In genomic region chr3:194675081-194675640, GRCh38 we compare ENCODE assay signal across 13 cellular contexts. TPM values are rescaled to one million over a fixed set of nuclear protein-coding genes. Genes with fewer than 3 reads are reported as not detected.
DNase-seq lines count a peak whose midpoint lies in the region; ATAC-seq and TF ChIP-seq lines count a peak whose summit lies in the region.
"Had no signal": no experiment of that assay in that cellular context is flagged by ENCODE, and none has a peak within 500 bp of the region (broad histone marks: within the 10 kb centered on the region; RNA-seq: fewer than 3 reads in every experiment).

No MANE protein-coding gene starts in this region.

- no peak overlapping the region for H2BK15ac ChIP-seq in neuronal stem cell (ENCODE audit: low read length)

- H2BK5ac ChIP-seq in neuronal stem cell (ENCODE audit: low read length): no peak overlapping the region

- H3K9me3 ChIP-seq in neuronal stem cell (replicated peaks in 1 of 2; ENCODE audit: control insufficient read depth in 2 of 2, insufficient read depth in 1 of 2, low read depth in 1 of 2, low read length in 2 of 2) (no peaks in the 10 kb centered on the region), colonic mucosa (no peaks in the 10 kb centered on the region)
- H3K9me3 ChIP-seq: body of pancreas, pancreas had no signal

- H4K91ac ChIP-seq in neuronal stem cell (ENCODE audit: low read depth, low read length, poor library complexity): peak overlapping the region; percentile 32

- WGBS in neuronal stem cell (ENCODE audit: extremely low coverage in 2 of 2, insufficient read length in 2 of 2, insufficient replicate concordance in 1 of 2), 2 donors: no CpG with 5 or more reads among the region's 12 CpGs

- H2AK5ac ChIP-seq in neuronal stem cell (ENCODE audit: low read depth, low read length): no peak overlapping the region

- peak overlapping the region; percentile 51 for H3K4me3 Mint-ChIP-seq in activated T-helper 2 cell treated with anti-CD3 and anti-CD28 coated beads, Interferon-gamma antibody, Interleukin-2, Interleukin-4, amounts not matched to agents 10 μg/mL and 5 μg/mL and 100 μg/mL, durations not matched to agents 14 hours and 24 hours and 36 hours (ENCODE audit: low read depth)
- peak overlapping the region; percentile 97 for H3K4me3 Mint-ChIP-seq in stimulated activated effector memory CD8-positive, alpha-beta T cell treated with anti-CD3 and anti-CD28 coated beads, Interleukin-12 subunit alpha, Interleukin-12 subunit beta, amount 100 ng/mL, for 72 hours
- H3K4me3 Mint-ChIP-seq: stimulated activated naive B cell treated with anti-CD40 and anti-IgM and Interleukin-4, amounts not matched to agents 10 μg/mL and 1 μg/mL and 100 μg/mL, for 72 hours had no signal

- no peak for TF ChIP-seq CTCF in colonic mucosa (IDR thresholded peaks at IDR 0.05)

- peaks cover 7% of the 10 kb centered on the region for H3K36me3 Mint-ChIP-seq in activated T-helper 2 cell treated with anti-CD3 and anti-CD28 coated beads, Interferon-gamma antibody, Interleukin-2, Interleukin-4, amounts not matched to agents 10 μg/mL and 5 μg/mL and 100 μg/mL, durations not matched to agents 14 hours and 24 hours and 36 hours (ENCODE audit: low read depth)
- H3K36me3 Mint-ChIP-seq in stimulated activated effector memory CD8-positive, alpha-beta T cell treated with anti-CD3 and anti-CD28 coated beads, Interleukin-12 subunit alpha, Interleukin-12 subunit beta, amount 100 ng/mL, for 72 hours: peaks cover 18% of the 10 kb centered on the region

- peaks cover 0 to 10% (median 0%) of the 10 kb centered on the region in 3 experiments for H3K27me3 ChIP-seq in neuronal stem cell (ENCODE audit: control insufficient read depth in 3 of 3, insufficient read depth in 3 of 3, low read depth in 1 of 3, low read length in 3 of 3)
- no peaks in the 10 kb centered on the region for H3K27me3 ChIP-seq in colonic mucosa
- H3K27me3 ChIP-seq: body of pancreas had no signal

- H3K18ac ChIP-seq in neuronal stem cell (ENCODE audit: low read length): no peak overlapping the region

- no peak overlapping the region for H2BK12ac ChIP-seq in neuronal stem cell (ENCODE audit: low read length)

- no peak overlapping the region for H3K4ac ChIP-seq in neuronal stem cell (ENCODE audit: low read length)

- H2BK120ac ChIP-seq in neuronal stem cell (ENCODE audit: low read depth, low read length): no peak overlapping the region

- H3K4me1 ChIP-seq in neuronal stem cell (ENCODE audit: control insufficient read depth in 2 of 2, insufficient read depth in 1 of 2, low read depth in 1 of 2, low read length in 2 of 2) (peaks cover 4 to 6% of the 10 kb centered on the region in 2 donors), colonic mucosa (peaks cover 10% of the 10 kb centered on the region)

- H3K36me3 ChIP-seq in neuronal stem cell (replicated peaks in 1 of 2; ENCODE audit: control insufficient read depth in 2 of 2, insufficient read depth in 2 of 2, low read length in 2 of 2) (no peaks in the 10 kb centered on the region), colonic mucosa (no peaks in the 10 kb centered on the region)
- H3K36me3 ChIP-seq: pancreas had no signal

- H3K27ac Mint-ChIP-seq in activated T-helper 2 cell treated with anti-CD3 and anti-CD28 coated beads, Interferon-gamma antibody, Interleukin-2, Interleukin-4, amounts not matched to agents 10 μg/mL and 5 μg/mL and 100 μg/mL, durations not matched to agents 14 hours and 24 hours and 36 hours: peak overlapping the region; percentile 68
- peak overlapping the region; percentile 66 for H3K27ac Mint-ChIP-seq in stimulated activated effector memory CD8-positive, alpha-beta T cell treated with anti-CD3 and anti-CD28 coated beads, Interleukin-12 subunit alpha, Interleukin-12 subunit beta, amount 100 ng/mL, for 72 hours
- H3K27ac Mint-ChIP-seq: stimulated activated naive B cell treated with anti-CD40 and anti-IgM and Interleukin-4, amounts not matched to agents 10 μg/mL and 1 μg/mL and 100 μg/mL, for 72 hours had no signal

- H3K14ac ChIP-seq in neuronal stem cell (ENCODE audit: low read length): no peak overlapping the region

- H3K27ac ChIP-seq in neuronal stem cell (replicated peaks; ENCODE audit: low read length) (no peak overlapping the region), colonic mucosa (no peak overlapping the region)
- H3K27ac ChIP-seq: body of pancreas, pancreas had no signal

- intact Hi-C loops in activated T-helper 2 cell treated with anti-CD3 and anti-CD28 coated beads, Interferon-gamma antibody, Interleukin-2, Interleukin-4, amounts not matched to agents 10 μg/mL and 5 μg/mL and 100 μg/mL, durations not matched to agents 14 hours and 24 hours and 36 hours (cut with micrococcal nuclease): loop anchor here (1.0 kb wide), 2 partner anchors 10 to 21 kb away; partner anchors contain the start of gene FAM43A
- intact Hi-C loops in colonic mucosa (cut with DNase I): no loop called here

- H4K8ac ChIP-seq in neuronal stem cell (ENCODE audit: low read depth, low read length): no peak overlapping the region

- H3K27me3 Mint-ChIP-seq in activated T-helper 2 cell treated with anti-CD3 and anti-CD28 coated beads, Interferon-gamma antibody, Interleukin-2, Interleukin-4, amounts not matched to agents 10 μg/mL and 5 μg/mL and 100 μg/mL, durations not matched to agents 14 hours and 24 hours and 36 hours (ENCODE audit: low read depth): peaks cover 4% of the 10 kb centered on the region

- no peaks in the 10 kb centered on the region for H3K9me3 Mint-ChIP-seq in activated T-helper 2 cell treated with anti-CD3 and anti-CD28 coated beads, Interferon-gamma antibody, Interleukin-2, Interleukin-4, amounts not matched to agents 10 μg/mL and 5 μg/mL and 100 μg/mL, durations not matched to agents 14 hours and 24 hours and 36 hours
- H3K9me3 Mint-ChIP-seq in stimulated activated effector memory CD8-positive, alpha-beta T cell treated with anti-CD3 and anti-CD28 coated beads, Interleukin-12 subunit alpha, Interleukin-12 subunit beta, amount 100 ng/mL, for 72 hours: no peaks in the 10 kb centered on the region
- H3K9me3 Mint-ChIP-seq: stimulated activated naive B cell treated with anti-CD40 and anti-IgM and Interleukin-4, amounts not matched to agents 10 μg/mL and 1 μg/mL and 100 μg/mL, for 72 hours had no signal

- peak overlapping the region; percentile 54 for H2AFZ ChIP-seq in neuronal stem cell (ENCODE audit: low read length)

- H3K9ac ChIP-seq in neuronal stem cell (ENCODE audit: low read depth, low read length, poor library complexity) (no peak overlapping the region), colonic mucosa (ENCODE audit: low read depth in 2 of 2, low read length in 2 of 2) (no peak overlapping the region)

- ATAC-seq in stimulated activated effector memory CD8-positive, alpha-beta T cell treated with anti-CD3 and anti-CD28 coated beads, Interleukin-12 subunit alpha, Interleukin-12 subunit beta, amount 100 ng/mL, for 72 hours: peak; percentile 81
- ATAC-seq: body of pancreas; HCT116; pancreas; stimulated activated naive B cell treated with anti-CD40 and anti-IgM and Interleukin-4, amounts not matched to agents 10 μg/mL and 1 μg/mL and 100 μg/mL, for 72 hours had no signal

- peaks cover 40% of the 10 kb centered on the region for H3K4me1 Mint-ChIP-seq in activated T-helper 2 cell treated with anti-CD3 and anti-CD28 coated beads, Interferon-gamma antibody, Interleukin-2, Interleukin-4, amounts not matched to agents 10 μg/mL and 5 μg/mL and 100 μg/mL, durations not matched to agents 14 hours and 24 hours and 36 hours (ENCODE audit: low read depth)
- H3K4me1 Mint-ChIP-seq in stimulated activated effector memory CD8-positive, alpha-beta T cell treated with anti-CD3 and anti-CD28 coated beads, Interleukin-12 subunit alpha, Interleukin-12 subunit beta, amount 100 ng/mL, for 72 hours: peaks cover 48% of the 10 kb centered on the region

- no peak overlapping the region for H3K4me2 ChIP-seq in neuronal stem cell (ENCODE audit: insufficient read depth, low read length, poor library complexity, severe bottlenecking)

- H3K23ac ChIP-seq in neuronal stem cell (ENCODE audit: low read depth, low read length, poor library complexity): no peak overlapping the region

- no peak overlapping the region for H3K4me3 ChIP-seq in neuronal stem cell (ENCODE audit: low read length in 2 of 2)
- no peak overlapping the region for H3K4me3 ChIP-seq in colonic mucosa
- H3K4me3 ChIP-seq: body of pancreas, pancreas had no signal

- DNase-seq in activated gamma-delta T cell treated with anti-CD3 and anti-CD28 coated beads, Interleukin-2, amount 50 U/mL, for 16 hours (ENCODE audit: low read depth): peak; percentile 21
- DNase-seq in activated gamma-delta T cell (lab: John Stamatoyannopoulos, UW) (no peak), neuronal stem cell (ENCODE audit: low spot score) (no peak), colonic mucosa (no peak), foreskin melanocyte (no peak)
- no peak for DNase-seq in activated T-helper 2 cell treated with anti-CD3 and anti-CD28 coated beads, Interferon-gamma antibody, Interleukin-2, Interleukin-4, amounts not matched to agents 10 μg/mL and 5 μg/mL and 100 μg/mL, durations not matched to agents 14 hours and 24 hours and 36 hours (ENCODE audit: low spot score)
- peak in 1 of 2 donors; percentile 78 for DNase-seq in stimulated activated effector memory CD8-positive, alpha-beta T cell treated with anti-CD3 and anti-CD28 coated beads, Interleukin-12 subunit alpha, Interleukin-12 subunit beta, amount 100 ng/mL, for 72 hours (ENCODE audit: low spot score in 2 of 2)
- no peak for DNase-seq in central memory CD4-positive, alpha-beta T cell
- DNase-seq: body of pancreas; NCI-H1436 treated with DMSO at 0.1 percent for 48 hours; pancreas; stimulated activated naive B cell treated with anti-CD40 and anti-IgM and Interleukin-4, amounts not matched to agents 10 μg/mL and 1 μg/mL and 100 μg/mL, for 72 hours had no signal

- H3K79me1 ChIP-seq in neuronal stem cell (ENCODE audit: low read depth, low read length): peaks cover 4% of the 10 kb centered on the region

RNA-seq across cellular contexts. Expression of gene LSG1, which starts 3.2 kb away (rescaled TPM):
- total RNA-seq in activated T-helper 2 cell treated with anti-CD3 and anti-CD28 coated beads, Interferon-gamma antibody, Interleukin-2, Interleukin-4, amounts not matched to agents 10 μg/mL and 5 μg/mL and 100 μg/mL, durations not matched to agents 14 hours and 24 hours and 36 hours: 52.8 and 53.6 TPM in 2 replicates
- polyA plus RNA-seq in neuronal stem cell (2013, experiment 1 of 2): 17.3 TPM
- polyA plus RNA-seq in neuronal stem cell (2013, experiment 2 of 2): 18.9 TPM
- 10 to 100 TPM; 19.0 to 34.8 TPM for total RNA-seq in colonic mucosa

RNA-seq across cellular contexts. Expression of gene FAM43A, which starts 10.5 kb away (rescaled TPM):
- total RNA-seq in activated T-helper 2 cell treated with anti-CD3 and anti-CD28 coated beads, Interferon-gamma antibody, Interleukin-2, Interleukin-4, amounts not matched to agents 10 μg/mL and 5 μg/mL and 100 μg/mL, durations not matched to agents 14 hours and 24 hours and 36 hours: 6.9 and 7.0 TPM in 2 replicates
- polyA plus RNA-seq in neuronal stem cell (2013, experiment 1 of 2): 0.52 TPM
- polyA plus RNA-seq in neuronal stem cell (2013, experiment 2 of 2): 0.47 TPM
- total RNA-seq in colonic mucosa: 10 to 100 TPM in 1 of 2 donors, 1 to 10 TPM in 1; 7.2 to 10.2 TPM

RNA-seq across cellular contexts. Expression of gene TMEM44, which starts 41.9 kb away (rescaled TPM):
- total RNA-seq in activated T-helper 2 cell treated with anti-CD3 and anti-CD28 coated beads, Interferon-gamma antibody, Interleukin-2, Interleukin-4, amounts not matched to agents 10 μg/mL and 5 μg/mL and 100 μg/mL, durations not matched to agents 14 hours and 24 hours and 36 hours: 9.3 and 9.4 TPM in 2 replicates
- polyA plus RNA-seq in neuronal stem cell (2013, experiment 1 of 2): 13.7 TPM
- polyA plus RNA-seq in neuronal stem cell (2013, experiment 2 of 2): 13.8 TPM
- total RNA-seq in colonic mucosa: 10 to 100 TPM; 40.1 to 43.2 TPM
